In the genomic region with DNA sequence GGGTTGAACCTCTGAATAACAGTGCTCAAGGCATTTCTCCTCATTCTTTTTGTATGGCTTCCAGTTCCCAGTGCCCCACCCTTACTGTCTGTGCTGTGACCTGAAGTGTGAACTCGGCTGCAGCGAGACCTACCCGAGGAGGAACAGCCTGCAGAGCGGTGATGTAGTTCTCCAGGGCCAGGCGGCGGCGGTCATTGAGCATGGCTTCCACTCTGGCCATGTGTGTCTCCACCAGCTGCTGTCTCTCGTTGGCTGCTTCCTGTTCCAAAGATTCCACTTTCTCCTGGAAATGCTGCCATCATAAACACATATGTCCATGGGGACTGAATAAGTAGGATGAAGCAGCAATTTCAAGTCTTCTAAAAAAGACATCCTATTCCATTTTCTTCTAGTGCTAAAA, we compare ENCODE assay signal across 26 cellular contexts.
"Had no signal": no experiment of that assay in that cellular context is flagged by ENCODE, and none has a peak within 500 bp of the region (broad histone marks: within the 10 kb centered on the region; RNA-seq: fewer than 3 reads in every experiment).

No MANE protein-coding gene starts in this region.

- H3K4me1 ChIP-seq: gastroesophageal sphincter, sigmoid colon had no signal

- DNase-seq: activated CD4-positive, alpha-beta memory T cell treated with anti-CD3 and anti-CD28 coated beads for 36 hours; activated CD4-positive, alpha-beta T cell treated with anti-CD3 and anti-CD28 coated beads, Interleukin-2, amount 10 ng/mL, durations not matched to agents 24 days and 14 days; activated CD4-positive, CD25-positive, alpha-beta regulatory T cell treated with anti-CD3 and anti-CD28 coated beads, Interleukin-2, amount 50 U/mL, for 72 hours; activated CD8-positive, alpha-beta memory T cell treated with anti-CD3 and anti-CD28 coated beads, Interleukin-2, amount 50 U/mL, for 4 hours; activated effector memory CD4-positive, alpha-beta T cell treated with anti-CD3 and anti-CD28 coated beads, Interleukin-2, amount 50 U/mL, for 16 hours; activated naive CD4-positive, alpha-beta T cell treated with anti-CD3 and anti-CD28 coated beads for 36 hours; activated naive CD8-positive, alpha-beta T cell treated with anti-CD3 and anti-CD28 coated beads for 36 hours; activated T-cell treated with anti-CD3 and anti-CD28 coated beads, Interleukin-2, amount 50 U/mL, for 1 hour; adrenal gland; aorta; body of pancreas; effector memory CD8-positive, alpha-beta T cell; head of caudate nucleus; natural killer cell; sigmoid colon; small intestine; stimulated activated CD4-positive, alpha-beta T cell treated with anti-CD3 and anti-CD28 coated beads, Interleukin-4, amount 100 ng/mL, for 24 hours; stimulated activated naive CD8-positive, alpha-beta T cell treated with anti-CD3 and anti-CD28 coated beads, Interleukin-15, amount 100 ng/mL, for 72 hours; T-helper 17 cell; T1000 had no signal

- ATAC-seq: body of pancreas; effector memory CD8-positive, alpha-beta T cell; gastroesophageal sphincter; natural killer cell; SK-N-SH treated with all-trans-retinoic acid at 6 μM for 48 hours; stimulated activated memory B cell treated with anti-CD40 and anti-IgM and Interleukin-4, amounts not matched to agents 10 μg/mL and 1 μg/mL and 100 μg/mL, for 72 hours; stimulated activated naive CD8-positive, alpha-beta T cell treated with anti-CD3 and anti-CD28 coated beads, Interleukin-15, amount 100 ng/mL, for 72 hours; T-helper 17 cell had no signal

- H3K27me3 ChIP-seq: adrenal gland, body of pancreas, gastroesophageal sphincter, sigmoid colon, tibial nerve had no signal

- H3K4me3 ChIP-seq: adrenal gland, body of pancreas, coronary artery, gastroesophageal sphincter, sigmoid colon, tibial nerve had no signal

- H3K27ac ChIP-seq: adrenal gland, body of pancreas, gastroesophageal sphincter, sigmoid colon, tibial nerve, VCaP had no signal

- H3K9me3 ChIP-seq: adrenal gland, body of pancreas, gastroesophageal sphincter, sigmoid colon had no signal
